ENCODE assay signal across 24 cellular contexts in the genomic region with DNA sequence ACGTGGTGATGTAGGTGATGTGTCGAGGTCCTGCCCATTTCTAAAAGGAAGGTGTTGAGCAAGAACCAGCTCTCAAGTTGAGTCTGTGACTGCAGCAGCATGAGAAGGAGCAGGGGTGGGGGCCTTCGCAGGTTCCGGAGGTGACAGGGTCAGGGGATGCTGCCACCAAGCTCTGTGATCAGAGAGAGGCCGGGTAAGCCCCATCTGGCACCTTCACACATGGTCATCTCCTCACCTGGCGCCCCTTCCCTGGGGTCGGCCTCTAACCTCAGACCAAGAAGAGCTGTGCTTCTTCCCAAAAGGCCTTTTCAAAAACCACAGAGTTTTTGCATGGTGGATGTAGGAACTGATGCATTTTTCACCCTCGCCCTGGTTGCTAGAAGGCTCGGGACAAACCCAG.
DNase-seq lines count a peak whose midpoint lies in the region; ATAC-seq and TF ChIP-seq lines count a peak whose summit lies in the region.
"Had no signal": no experiment of that assay in that cellular context is flagged by ENCODE, and none has a peak within 500 bp of the region (broad histone marks: within the 10 kb centered on the region; RNA-seq: fewer than 3 reads in every experiment).

No MANE protein-coding gene starts in this region.

- TF ChIP-seq CTCF in CD14-positive monocyte (IDR thresholded peaks at IDR 0.05) (no peak), endodermal cell (conservative IDR thresholded peaks at IDR 0.05) (no peak), sigmoid colon (IDR thresholded peaks at IDR 0.05) (no peak), glutamatergic neuron (IDR thresholded peaks at IDR 0.05; ENCODE audit: partially characterized antibody, unreplicated experiment) (no peak)

- peak; percentile 8 for DNase-seq in activated CD8-positive, alpha-beta memory T cell treated with anti-CD3 and anti-CD28 coated beads, Interleukin-2, amount 10 ng/mL, durations not matched to agents 7 days and 5 days
- DNase-seq in activated CD8-positive, alpha-beta memory T cell treated with anti-CD3 and anti-CD28 coated beads for 24 hours = no peak
- peak; percentile 21 for DNase-seq in CD14-positive monocyte (ENCODE audit: low spot score)
- DNase-seq in endodermal cell = peak; percentile 13
- peak; percentile 41 for DNase-seq in sigmoid colon
- no peak for DNase-seq in SHP77 treated with DMSO at 0.1 percent for 48 hours (lab: John Stamatoyannopoulos, UW)
- DNase-seq in glutamatergic neuron = no peak
- DNase-seq: 8988T, Calu3, DMS53, GDM1, MV-4-11, NCI-H1105 treated with DMSO at 0.1 percent for 48 hours, NCI-H2081, NCI-H2171 treated with DMSO at 0.1 percent for 48 hours, NCI-H524 treated with DMSO at 0.1 percent for 48 hours, NCI-H82, SJCRH30 had no signal

- no peaks in the 10 kb centered on the region for H3K4me1 ChIP-seq in endodermal cell (ENCODE audit: control insufficient read depth, insufficient read depth, low read length)
- H3K4me1 ChIP-seq in sigmoid colon = no peaks in the 10 kb centered on the region
- H3K4me1 ChIP-seq: Peyer's patch, SJCRH30 had no signal

- TF ChIP-seq EP300 in sigmoid colon (IDR thresholded peaks at IDR 0.05) = no peak

- no peak overlapping the region for H3K27ac Mint-ChIP-seq in activated CD8-positive, alpha-beta memory T cell treated with anti-CD3 and anti-CD28 coated beads, Interleukin-2, amount 10 ng/mL, durations not matched to agents 7 days and 5 days
- no peak overlapping the region for H3K27ac Mint-ChIP-seq in CD14-positive monocyte
- H3K27ac Mint-ChIP-seq in endodermal cell = no peak overlapping the region
- no peak overlapping the region for H3K27ac Mint-ChIP-seq in glutamatergic neuron (ENCODE audit: unreplicated experiment)
- H3K27ac Mint-ChIP-seq: CD8-positive, alpha-beta T cell; GM23338 had no signal

- H3K27ac ChIP-seq in endodermal cell (ENCODE audit: low read depth, low read length) = no peak overlapping the region
- no peak overlapping the region for H3K27ac ChIP-seq in sigmoid colon
- H3K27ac ChIP-seq: BLaER1 treated with 17β-estradiol and CSF1 and Interleukin-3, amounts not matched to agents 10 nM and 100 nM; Peyer's patch; SJCRH30 had no signal

- TF ChIP-seq POLR2A in sigmoid colon (IDR thresholded peaks at IDR 0.05) = no peak

- peaks cover 3% of the 10 kb centered on the region for H3K4me1 Mint-ChIP-seq in activated CD8-positive, alpha-beta memory T cell treated with anti-CD3 and anti-CD28 coated beads, Interleukin-2, amount 10 ng/mL, durations not matched to agents 7 days and 5 days
- peaks cover 2% of the 10 kb centered on the region for H3K4me1 Mint-ChIP-seq in CD14-positive monocyte
- no peaks in the 10 kb centered on the region for H3K4me1 Mint-ChIP-seq in endodermal cell
- H3K4me1 Mint-ChIP-seq in glutamatergic neuron (ENCODE audit: low read depth, unreplicated experiment) = peaks cover 14% of the 10 kb centered on the region
- H3K4me1 Mint-ChIP-seq: GM23338, IgD-negative memory B cell had no signal

- ATAC-seq in activated CD8-positive, alpha-beta memory T cell treated with anti-CD3 and anti-CD28 coated beads, Interleukin-2, amount 10 ng/mL, durations not matched to agents 7 days and 5 days = no peak
- ATAC-seq: CD8-positive, alpha-beta T cell; GM23338; HCT116 had no signal

- H3K4me3 Mint-ChIP-seq in activated CD8-positive, alpha-beta memory T cell treated with anti-CD3 and anti-CD28 coated beads, Interleukin-2, amount 10 ng/mL, durations not matched to agents 7 days and 5 days = no peak overlapping the region
- H3K4me3 Mint-ChIP-seq in CD14-positive monocyte (no peak overlapping the region), endodermal cell (no peak overlapping the region), glutamatergic neuron (ENCODE audit: unreplicated experiment) (no peak overlapping the region)
- H3K4me3 Mint-ChIP-seq: CD8-positive, alpha-beta T cell; GM23338; IgD-negative memory B cell had no signal

- intact Hi-C loops in CD14-positive monocyte (cut with micrococcal nuclease) (no loop called here), sigmoid colon (cut with DNase I) (no loop called here)

- H3K4me3 ChIP-seq in endodermal cell (ENCODE audit: low read length) (no peak overlapping the region), sigmoid colon (no peak overlapping the region)
- H3K4me3 ChIP-seq: BLaER1 treated with 17β-estradiol and CSF1 and Interleukin-3, amounts not matched to agents 10 nM and 100 nM; GM23338; Peyer's patch; SJCRH30 had no signal

- H3K9ac ChIP-seq in endodermal cell (ENCODE audit: extremely low read depth, low read length, poor library complexity, severe bottlenecking) = no peak overlapping the region
- H3K9ac ChIP-seq: BLaER1 treated with 17β-estradiol and CSF1 and Interleukin-3, amounts not matched to agents 10 nM and 100 nM had no signal

- H3K27me3 Mint-ChIP-seq in activated CD8-positive, alpha-beta memory T cell treated with anti-CD3 and anti-CD28 coated beads, Interleukin-2, amount 10 ng/mL, durations not matched to agents 7 days and 5 days = no peaks in the 10 kb centered on the region
- peaks cover 0 to 6% (median 5%) of the 10 kb centered on the region in 3 donors for H3K27me3 Mint-ChIP-seq in CD14-positive monocyte (ENCODE audit: low read depth in 3 of 3)
- peaks cover 3% of the 10 kb centered on the region for H3K27me3 Mint-ChIP-seq in endodermal cell (ENCODE audit: insufficient read depth)
- H3K27me3 Mint-ChIP-seq in glutamatergic neuron (ENCODE audit: unreplicated experiment) = peaks cover 11% of the 10 kb centered on the region

- CTCF ChIA-PET in activated CD8-positive, alpha-beta memory T cell treated with anti-CD3 and anti-CD28 coated beads, Interleukin-2, amount 10 ng/mL, durations not matched to agents 7 days and 5 days (lab: Charles Lee) = no interaction called here

- H3K27me3 ChIP-seq in endodermal cell (ENCODE audit: control insufficient read depth, insufficient read depth, low read length, poor library complexity, severe bottlenecking) = no peaks in the 10 kb centered on the region
- H3K27me3 ChIP-seq in sigmoid colon = peaks cover 0 to 21% (median 4%) of the 10 kb centered on the region in 3 donors
- H3K27me3 ChIP-seq: BLaER1 treated with 17β-estradiol and CSF1 and Interleukin-3, amounts not matched to agents 10 nM and 100 nM; Peyer's patch had no signal

- H3K36me3 Mint-ChIP-seq in activated CD8-positive, alpha-beta memory T cell treated with anti-CD3 and anti-CD28 coated beads, Interleukin-2, amount 10 ng/mL, durations not matched to agents 7 days and 5 days = no peaks in the 10 kb centered on the region
- H3K36me3 Mint-ChIP-seq in CD14-positive monocyte = no peaks in the 10 kb centered on the region
- no peaks in the 10 kb centered on the region for H3K36me3 Mint-ChIP-seq in endodermal cell (ENCODE audit: low read depth)
- peaks cover 8% of the 10 kb centered on the region for H3K36me3 Mint-ChIP-seq in glutamatergic neuron (ENCODE audit: unreplicated experiment)
- H3K36me3 Mint-ChIP-seq: CD8-positive, alpha-beta T cell; IgD-negative memory B cell had no signal

- 93 to 100% methylated on average over 5 to 9 of the region's 9 CpGs for WGBS in endodermal cell (ENCODE audit: insufficient coverage in 1 of 2, insufficient read length in 1 of 2), 2 experiments
- WGBS in sigmoid colon, 2 donors = 86 to 92% methylated on average over 9 of the region's 9 CpGs

- H3K36me3 ChIP-seq in endodermal cell (ENCODE audit: control insufficient read depth, insufficient read depth, low read length) = no peaks in the 10 kb centered on the region
- no peaks in the 10 kb centered on the region for H3K36me3 ChIP-seq in sigmoid colon
- H3K36me3 ChIP-seq: BLaER1 treated with 17β-estradiol and CSF1 and Interleukin-3, amounts not matched to agents 10 nM and 100 nM; Peyer's patch; SJCRH30 had no signal

- peaks cover 7% of the 10 kb centered on the region for H3K9me3 Mint-ChIP-seq in activated CD8-positive, alpha-beta memory T cell treated with anti-CD3 and anti-CD28 coated beads, Interleukin-2, amount 10 ng/mL, durations not matched to agents 7 days and 5 days (ENCODE audit: low read depth)
- H3K9me3 Mint-ChIP-seq in CD14-positive monocyte (peaks cover 0 to 11% (median 6%) of the 10 kb centered on the region in 7 donors), endodermal cell (peaks cover 17% of the 10 kb centered on the region), glutamatergic neuron (ENCODE audit: unreplicated experiment) (peaks cover 7% of the 10 kb centered on the region)

- H3K9me3 ChIP-seq in endodermal cell (ENCODE audit: control insufficient read depth, low read length) (no peaks in the 10 kb centered on the region), sigmoid colon (peaks cover 0 to 2% (median 0%) of the 10 kb centered on the region in 4 donors)
- H3K9me3 ChIP-seq: Peyer's patch had no signal

Comparison
In these comparisons a context has a peak if more than half of its experiments do, and no peak if none do; other contexts are left out.
1. DNase-seq: peak in activated CD8-positive, alpha-beta memory T cell treated with anti-CD3 and anti-CD28 coated beads, Interleukin-2, amount 10 ng/mL, durations not matched to agents 7 days and 5 days (single experiment), CD14-positive monocyte (single experiment), endodermal cell (single experiment) and sigmoid colon (single experiment); none in activated CD8-positive, alpha-beta memory T cell treated with anti-CD3 and anti-CD28 coated beads for 24 hours (single experiment), SHP77 treated with DMSO at 0.1 percent for 48 hours (single experiment) and glutamatergic neuron (single experiment).